In the genomic region with DNA sequence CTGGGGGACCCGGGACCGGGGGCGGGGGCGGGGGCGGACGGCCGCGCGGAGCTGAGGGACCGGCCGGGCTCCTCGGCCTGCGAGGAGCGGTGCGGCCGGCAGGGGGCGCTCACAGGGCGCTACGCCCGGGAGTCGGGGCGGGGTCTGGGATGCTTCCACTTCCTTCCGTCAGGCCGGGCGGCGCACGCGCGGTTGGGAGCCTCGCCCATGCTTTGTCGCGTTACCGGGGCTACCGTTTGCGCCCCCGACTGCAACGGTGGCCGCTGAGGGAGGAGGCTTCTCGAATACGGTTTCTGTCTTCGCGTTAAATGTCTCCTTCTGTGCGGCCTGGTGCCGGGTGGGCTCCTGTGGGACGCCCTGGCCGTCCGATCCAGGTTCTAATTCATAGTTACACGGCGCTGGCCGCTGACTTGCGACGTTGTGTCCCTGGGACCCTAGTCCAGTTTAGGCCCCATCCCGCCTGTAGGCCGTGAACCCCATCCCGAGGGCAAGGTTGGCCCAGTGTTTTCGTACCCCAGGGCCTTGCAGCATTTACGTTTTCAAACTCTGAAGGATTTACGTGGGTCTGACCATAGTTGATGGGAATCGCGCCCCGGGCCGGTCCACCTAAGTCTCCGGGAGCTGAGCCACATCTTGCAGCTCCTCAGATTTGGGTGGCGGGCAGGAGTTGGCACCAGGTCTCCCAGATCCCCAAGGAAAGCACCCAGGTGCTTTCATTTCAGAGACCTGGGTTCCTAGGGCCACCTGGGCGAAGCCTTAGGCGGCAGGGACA, we compare ENCODE assay signal across 8 cellular contexts. TPM values are rescaled to one million over a fixed set of nuclear protein-coding genes. Genes with fewer than 3 reads are reported as not detected.
DNase-seq lines count a peak whose midpoint lies in the region; ATAC-seq, FAIRE-seq and TF ChIP-seq lines count a peak whose summit lies in the region.

No MANE protein-coding gene starts in this region.

- H3K9me3 ChIP-seq in right cardiac atrium (ENCODE audit: control insufficient read depth, low read length), result no peaks in the 10 kb centered on the region

- H3K27ac ChIP-seq in angular gyrus (ENCODE audit: low read depth, low read length) (peak overlapping the region; percentile 78), right cardiac atrium (ENCODE audit: low read length) (peak overlapping the region; percentile 91)

- TF ChIP-seq CTCF in GM10266 (IDR thresholded peaks at IDR 0.05; ENCODE audit: control insufficient read depth, insufficient read depth, low read depth, missing control alignments), result peak; percentile 60

- peak overlapping the region; percentile 85 for H3K4me3 ChIP-seq in right cardiac atrium (ENCODE audit: low read length)

- DNase-seq in GM10266 (ENCODE audit: extremely low spot score) (peak; percentile 79), NCI-H1417 treated with DMSO at 0.1 percent for 48 hours (lab: John Stamatoyannopoulos, UW) (peak; percentile 56), T-helper 2 cell (peak; percentile 75 to 91 (median 82)), right cardiac atrium (peak; percentile 91 to 95 (median 95)), putamen (ENCODE audit: low spot score) (peak; percentile 82), urothelium cell line (ENCODE audit: low spot score) (peak; percentile 72)

- no peaks in the 10 kb centered on the region for H3K27me3 ChIP-seq in right cardiac atrium (ENCODE audit: control insufficient read depth, insufficient read depth)

- ATAC-seq in HG02588 (IDR thresholded peaks at IDR 0.05; ENCODE audit: unreplicated experiment) (peak; percentile 56), right cardiac atrium (peak; percentile 88 to 90)

- intact Hi-C loops in right cardiac atrium (cut with DNase I), result no loop called here

- FAIRE-seq in urothelium cell line (lab: Jason Lieb, UNC), result no peak

- WGBS in right cardiac atrium, result under 1% methylated on average over 64 of the region's 66 CpGs

- H3K4me1 ChIP-seq in right cardiac atrium (ENCODE audit: control insufficient read depth, insufficient read depth, low read length), result no peaks in the 10 kb centered on the region

RNA-seq across cellular contexts. Expression of gene MSL3, which starts 0.5 kb away (rescaled TPM):
- 10 to 100 TPM; 10.1 to 14.9 (median 13.5) TPM for total RNA-seq in right cardiac atrium
- polyA plus RNA-seq in right cardiac atrium, result 11.4 TPM

Comparison
In these comparisons a context has a peak if more than half of its experiments do, and no peak if none do; other contexts are left out.
1. Peak in every context shown above with its lines: DNase-seq, ATAC-seq, H3K4me3 ChIP-seq and H3K27ac ChIP-seq.